9 cellular contexts compared by ENCODE assay signal in genomic region chr12:130031571-130032189, GRCh38.
DNase-seq lines count a peak whose midpoint lies in the region; ATAC-seq lines count a peak whose summit lies in the region.
"Had no signal": no experiment of that assay in that cellular context is flagged by ENCODE, and none has a peak within 500 bp of the region (broad histone marks: within the 10 kb centered on the region; RNA-seq: fewer than 3 reads in every experiment).

No MANE protein-coding gene starts in this region.

- peak; percentile 76 for DNase-seq in D341Med (ENCODE audit: low spot score)
- DNase-seq in NAMALWA (ENCODE audit: low spot score), result peak; percentile 76
- DNase-seq in activated CD4-positive, alpha-beta T cell treated with anti-CD3 and anti-CD28 coated beads for 48 hours, result peak; percentile 79
- DNase-seq in dermis microvascular lymphatic vessel endothelial cell (ENCODE audit: low read depth in 2 of 2), result peak; percentile 12 to 50
- DNase-seq in myocyte (ENCODE audit: low read depth), result peak; percentile 26
- peak; percentile 61 to 62 for DNase-seq in stimulated activated naive CD8-positive, alpha-beta T cell treated with anti-CD3 and anti-CD28 coated beads, Interleukin-15, amount 100 ng/mL, for 72 hours

- no peaks in the 10 kb centered on the region for H3K4me1 Mint-ChIP-seq in stimulated activated naive CD8-positive, alpha-beta T cell treated with anti-CD3 and anti-CD28 coated beads, Interleukin-15, amount 100 ng/mL, for 72 hours

- H3K27me3 Mint-ChIP-seq in stimulated activated naive CD8-positive, alpha-beta T cell treated with anti-CD3 and anti-CD28 coated beads, Interleukin-15, amount 100 ng/mL, for 72 hours, result peaks cover 63% of the 10 kb centered on the region

- ATAC-seq in GM19467 (IDR thresholded peaks at IDR 0.05; ENCODE audit: unreplicated experiment) (peak; percentile 73), GM21360 (IDR thresholded peaks at IDR 0.05; ENCODE audit: unreplicated experiment) (no peak)
- peak; percentile 49 for ATAC-seq in stimulated activated naive CD8-positive, alpha-beta T cell treated with anti-CD3 and anti-CD28 coated beads, Interleukin-15, amount 100 ng/mL, for 72 hours

- H3K4me3 Mint-ChIP-seq in stimulated activated naive CD8-positive, alpha-beta T cell treated with anti-CD3 and anti-CD28 coated beads, Interleukin-15, amount 100 ng/mL, for 72 hours, result no peak overlapping the region

- H3K27ac Mint-ChIP-seq in stimulated activated naive CD8-positive, alpha-beta T cell treated with anti-CD3 and anti-CD28 coated beads, Interleukin-15, amount 100 ng/mL, for 72 hours, result no peak overlapping the region
- H3K27ac Mint-ChIP-seq: activated naive CD4-positive, alpha-beta T cell treated with anti-CD3 and anti-CD28 coated beads, Interleukin-2, amount 50 U/mL, for 72 hours had no signal

- no peaks in the 10 kb centered on the region for H3K9me3 Mint-ChIP-seq in stimulated activated naive CD8-positive, alpha-beta T cell treated with anti-CD3 and anti-CD28 coated beads, Interleukin-15, amount 100 ng/mL, for 72 hours
- H3K9me3 Mint-ChIP-seq: activated naive CD4-positive, alpha-beta T cell treated with anti-CD3 and anti-CD28 coated beads, Interleukin-2, amount 50 U/mL, for 72 hours had no signal

Comparison
In these comparisons a context has a peak if more than half of its experiments do, and no peak if none do; other contexts are left out.
1. DNase-seq: peak in every context shown above with its lines; median percentile 79 in activated CD4-positive, alpha-beta T cell treated with anti-CD3 and anti-CD28 coated beads for 48 hours; 76 in D341Med; 76 in NAMALWA; 62 in stimulated activated naive CD8-positive, alpha-beta T cell treated with anti-CD3 and anti-CD28 coated beads, Interleukin-15, amount 100 ng/mL, for 72 hours; 31 in dermis microvascular lymphatic vessel endothelial cell; 26 in myocyte.